ENCODE assay signal across 8 cellular contexts in genomic region chr17:73343168-73343634, GRCh38. TPM values are rescaled to one million over a fixed set of nuclear protein-coding genes. Genes with fewer than 3 reads are reported as not detected.
DNase-seq lines count a peak whose midpoint lies in the region; ATAC-seq lines count a peak whose summit lies in the region.

No MANE protein-coding gene starts in this region.

- peak overlapping the region; percentile 57 for H3K9ac ChIP-seq in SK-N-MC (ENCODE audit: insufficient read length)

- peak; percentile 94 for DNase-seq in Daoy (ENCODE audit: low read depth)
- DNase-seq in SK-N-MC (ENCODE audit: low read depth, low spot score) = no peak
- DNase-seq in Right ventricle myocardium superior = peak; percentile 79
- DNase-seq in putamen (ENCODE audit: low spot score) = peak; percentile 84
- no peak for DNase-seq in activated T-cell treated with anti-CD3 and anti-CD28 coated beads, Interleukin-2, amount 50 U/mL, for 48 hours
- no peak for DNase-seq in T-helper 1 cell
- no peak for DNase-seq in HPDE6-E6E7 (ENCODE audit: extremely low spot score)
- DNase-seq in NOMO-1 treated with DMSO at 0.1 percent for 48 hours (lab: John Stamatoyannopoulos, UW; ENCODE audit: unreplicated experiment) = no peak

- intact Hi-C loops in Right ventricle myocardium superior (cut with DNase I) = no loop called here

- peak overlapping the region; percentile 56 for H3K4me3 ChIP-seq in SK-N-MC

- H3K27ac ChIP-seq in SK-N-MC = peak overlapping the region; percentile 56; the same call in 1 of the 2 replicates

- no peaks in the 10 kb centered on the region for H3K9me3 ChIP-seq in SK-N-MC (ENCODE audit: low read depth, low read length)

- no peaks in the 10 kb centered on the region for H3K36me3 ChIP-seq in SK-N-MC (ENCODE audit: insufficient read depth, low read length)

- peak; percentile 66 for ATAC-seq in Right ventricle myocardium superior (ENCODE audit: poor library complexity)

RNA-seq across cellular contexts. Expression of gene CDC42EP4, which starts 31.4 kb away (rescaled TPM):
- 39.7 and 50.5 TPM in 2 replicates for total RNA-seq in Daoy (2014; rRNA removed; shearing (Covaris generic))
- 53.0 TPM for total RNA-seq in Right ventricle myocardium superior

Comparison
In these comparisons a context has a peak if more than half of its experiments do, and no peak if none do; other contexts are left out.
1. DNase-seq: peak in Daoy (single experiment), Right ventricle myocardium superior (single experiment) and putamen (single experiment); none in SK-N-MC (single experiment), activated T-cell treated with anti-CD3 and anti-CD28 coated beads, Interleukin-2, amount 50 U/mL, for 48 hours (0 of 2), T-helper 1 cell (0 of 5), HPDE6-E6E7 (single experiment) and NOMO-1 treated with DMSO at 0.1 percent for 48 hours (single experiment).